ENCODE assay signal across 8 cellular contexts in genomic region chr2:47782557-47783490, GRCh38.
DNase-seq lines count a peak whose midpoint lies in the region; ATAC-seq, FAIRE-seq and TF ChIP-seq lines count a peak whose summit lies in the region.

Gene MSH6 (plus strand): TSS chr2:47783145. CDS start chr2:47783234, 89 bp downstream.

- H3K4me3 ChIP-seq in fibroblast of pulmonary artery (replicated peaks; ENCODE audit: low read depth, low read length), result peak within 1 kb of the TSS; percentile 82

- no peak for FAIRE-seq in H54 (lab: Jason Lieb, UNC)

- H3K27me3 Mint-ChIP-seq in nephron progenitor cell (ENCODE audit: low read depth, poor library complexity), result no peaks in the 10 kb centered on the region
- no peaks in the 10 kb centered on the region for H3K27me3 Mint-ChIP-seq in stimulated activated naive CD8-positive, alpha-beta T cell treated with anti-CD3 and anti-CD28 coated beads, Interleukin-15, amount 100 ng/mL, for 72 hours

- H3K9me3 Mint-ChIP-seq in nephron progenitor cell, result peaks cover 21% of the 10 kb centered on the region
- H3K9me3 Mint-ChIP-seq in stimulated activated naive CD8-positive, alpha-beta T cell treated with anti-CD3 and anti-CD28 coated beads, Interleukin-15, amount 100 ng/mL, for 72 hours, result no peaks in the 10 kb centered on the region

- TF ChIP-seq POLR2A in H54 (IDR thresholded peaks at IDR 0.05; ENCODE audit: low read depth, low read length), result peak; percentile 64
- peak; percentile 85 for TF ChIP-seq POLR2A in Raji (IDR thresholded peaks at IDR 0.05; ENCODE audit: insufficient read depth, low read depth, low read length)

- DNase-seq in ELF-1 (ENCODE audit: low read depth, low spot score) (peak; percentile 95), H54 (ENCODE audit: insufficient read length, low spot score) (peak; percentile 93), LoVo (ENCODE audit: low spot score) (peak; percentile 91), fibroblast of pulmonary artery (ENCODE audit: low read depth) (peak; percentile 88), nephron progenitor cell (peak; percentile 89)
- DNase-seq in activated effector memory CD4-positive, alpha-beta T cell treated with Interleukin-2 at 50 U/mL for 16 hours, result peak; percentile 86
- peak; percentile 90 for DNase-seq in stimulated activated naive CD8-positive, alpha-beta T cell treated with anti-CD3 and anti-CD28 coated beads, Interleukin-15, amount 100 ng/mL, for 72 hours

- H3K27ac Mint-ChIP-seq in nephron progenitor cell, result peak within 1 kb of the TSS; percentile 97
- H3K27ac Mint-ChIP-seq in stimulated activated naive CD8-positive, alpha-beta T cell treated with anti-CD3 and anti-CD28 coated beads, Interleukin-15, amount 100 ng/mL, for 72 hours, result peak within 1 kb of the TSS; percentile 86 to 97

- H3K36me3 Mint-ChIP-seq in nephron progenitor cell (ENCODE audit: low read depth), result peaks cover 31% of the 10 kb centered on the region

- peak within 1 kb of the TSS; percentile 92 for H3K4me3 Mint-ChIP-seq in nephron progenitor cell
- peak within 1 kb of the TSS; percentile 94 for H3K4me3 Mint-ChIP-seq in stimulated activated naive CD8-positive, alpha-beta T cell treated with anti-CD3 and anti-CD28 coated beads, Interleukin-15, amount 100 ng/mL, for 72 hours

- TF ChIP-seq CTCF in fibroblast of pulmonary artery (IDR thresholded peaks at IDR 0.05; ENCODE audit: low read length, missing control alignments) (no peak), nephron progenitor cell (IDR thresholded peaks at IDR 0.05) (no peak)

- peak; percentile 84 for ATAC-seq in stimulated activated naive CD8-positive, alpha-beta T cell treated with anti-CD3 and anti-CD28 coated beads, Interleukin-15, amount 100 ng/mL, for 72 hours

- peaks cover 33% of the 10 kb centered on the region for H3K4me1 Mint-ChIP-seq in nephron progenitor cell
- peaks cover 33% of the 10 kb centered on the region for H3K4me1 Mint-ChIP-seq in stimulated activated naive CD8-positive, alpha-beta T cell treated with anti-CD3 and anti-CD28 coated beads, Interleukin-15, amount 100 ng/mL, for 72 hours

Comparison
In these comparisons a context has a peak if more than half of its experiments do, and no peak if none do; other contexts are left out.
1. Peak in every context shown above with its lines: DNase-seq, ATAC-seq and H3K4me3 ChIP-seq.